Comparison of ENCODE assay signal across 23 cellular contexts in the genomic region with DNA sequence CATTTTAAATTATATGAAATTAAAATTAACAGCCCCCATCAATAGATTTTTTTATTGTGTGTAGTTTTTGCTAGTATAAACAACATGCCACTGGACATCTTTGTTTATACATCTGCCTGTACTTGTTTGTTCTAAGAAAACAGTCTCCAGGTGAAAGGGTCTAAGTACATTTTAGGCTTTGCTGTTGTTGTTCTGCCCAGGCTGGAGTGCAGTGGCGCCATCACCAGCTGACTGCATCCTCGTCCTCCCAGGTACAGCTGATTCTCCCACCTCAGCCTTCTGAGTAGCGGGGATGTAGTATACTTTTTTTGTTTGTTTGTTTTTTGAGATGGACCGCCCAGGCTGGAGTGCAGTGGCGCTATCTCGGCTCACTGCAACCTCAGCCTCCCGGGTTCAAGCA. TPM values are rescaled to one million over a fixed set of nuclear protein-coding genes. Genes with fewer than 3 reads are reported as not detected.
DNase-seq lines count a peak whose midpoint lies in the region; ATAC-seq and TF ChIP-seq lines count a peak whose summit lies in the region.
"Had no signal": no experiment of that assay in that cellular context is flagged by ENCODE, and none has a peak within 500 bp of the region (broad histone marks: within the 10 kb centered on the region; RNA-seq: fewer than 3 reads in every experiment).

No MANE protein-coding gene starts in this region.

- H3K27ac Mint-ChIP-seq in activated naive CD8-positive, alpha-beta T cell treated with anti-CD3 and anti-CD28 coated beads for 36 hours = peak overlapping the region; percentile 42
- no peak overlapping the region for H3K27ac Mint-ChIP-seq in activated naive CD8-positive, alpha-beta T cell treated with anti-CD3 and anti-CD28 coated beads, Interleukin-2, amount 50 U/mL, for 24 hours
- H3K27ac Mint-ChIP-seq: T-helper 17 cell had no signal

- H3K36me3 ChIP-seq in spleen = peaks cover 0 to 100% (median 62%) of the 10 kb centered on the region in 6 donors
- H3K36me3 ChIP-seq in esophagus squamous epithelium = peaks cover 0 to 94% (median 0%) of the 10 kb centered on the region in 3 donors

- DNase-seq in DMS153 (lab: John Stamatoyannopoulos, UW) (peak; percentile 16), DMS153 treated with DMSO at 0.1 percent for 48 hours (lab: John Stamatoyannopoulos, UW; ENCODE audit: unreplicated experiment) (no peak), SHP77 (lab: John Stamatoyannopoulos, UW) (peak; percentile 31 to 55), spleen (peak; percentile 17), HuH-7.5 (ENCODE audit: low spot score) (no peak), esophagus squamous epithelium (lab: John Stamatoyannopoulos, UW) (no peak)
- no peak for DNase-seq in activated naive CD8-positive, alpha-beta T cell treated with anti-CD3 and anti-CD28 coated beads for 36 hours
- no peak for DNase-seq in activated naive CD8-positive, alpha-beta T cell treated with anti-CD3 and anti-CD28 coated beads, Interleukin-2, amount 50 U/mL, for 24 hours
- DNase-seq: 8988T, ACHN, BE2C, DMS79, EL, GDM1, HCEC 1CT, KBM-7, MM.1S, NCI-H526, SJCRH30, T-helper 17 cell had no signal

- intact Hi-C loops in spleen (cut with DNase I; ENCODE audit: low total_unique reads) (no loop called here), esophagus squamous epithelium (cut with DNase I) (no loop called here)

- no peaks in the 10 kb centered on the region for H3K4me1 ChIP-seq in spleen
- no peaks in the 10 kb centered on the region for H3K4me1 ChIP-seq in esophagus squamous epithelium
- H3K4me1 ChIP-seq: BE2C, SJCRH30 had no signal

- H3K9me3 ChIP-seq in spleen (no peaks in the 10 kb centered on the region), esophagus squamous epithelium (no peaks in the 10 kb centered on the region)
- H3K9me3 ChIP-seq: BE2C, SJCRH30 had no signal

- H3K4me3 Mint-ChIP-seq in activated naive CD8-positive, alpha-beta T cell treated with anti-CD3 and anti-CD28 coated beads for 36 hours = no peak overlapping the region
- no peak overlapping the region for H3K4me3 Mint-ChIP-seq in activated naive CD8-positive, alpha-beta T cell treated with anti-CD3 and anti-CD28 coated beads, Interleukin-2, amount 50 U/mL, for 24 hours
- H3K4me3 Mint-ChIP-seq: CD14-positive monocyte, T-helper 17 cell had no signal

- H3K36me3 Mint-ChIP-seq in activated naive CD8-positive, alpha-beta T cell treated with anti-CD3 and anti-CD28 coated beads for 36 hours = peaks cover 6% of the 10 kb centered on the region
- peaks cover 15% of the 10 kb centered on the region for H3K36me3 Mint-ChIP-seq in activated naive CD8-positive, alpha-beta T cell treated with anti-CD3 and anti-CD28 coated beads, Interleukin-2, amount 50 U/mL, for 24 hours (ENCODE audit: low read depth)

- H3K27me3 ChIP-seq in spleen (replicated peaks in 1 of 7) (no peaks in the 10 kb centered on the region), esophagus squamous epithelium (no peaks in the 10 kb centered on the region)
- H3K27me3 ChIP-seq: BE2C, SJCRH30 had no signal

- TF ChIP-seq CTCF in spleen (IDR thresholded peaks at IDR 0.05 in 8 of 11, conservative IDR thresholded peaks at IDR 0.05 in 3 of 11) (no peak), esophagus squamous epithelium (IDR thresholded peaks at IDR 0.05) (no peak)

- H3K27ac ChIP-seq in spleen (no peak overlapping the region), esophagus squamous epithelium (no peak overlapping the region)
- H3K27ac ChIP-seq: SJCRH30 had no signal

- ATAC-seq in activated naive CD8-positive, alpha-beta T cell treated with anti-CD3 and anti-CD28 coated beads, Interleukin-2, amount 50 U/mL, for 24 hours = no peak
- ATAC-seq: GM12878, SK-N-SH treated with all-trans-retinoic acid at 6 μM for 48 hours, T-helper 17 cell had no signal

- no peak overlapping the region for H3K4me3 ChIP-seq in spleen
- H3K4me3 ChIP-seq in esophagus squamous epithelium = no peak overlapping the region
- H3K4me3 ChIP-seq: GM12878, SJCRH30 had no signal

- WGBS in spleen, 5 donors = 94 to 97% (median 96%) methylated on average over 7 of the region's 7 CpGs
- WGBS in esophagus squamous epithelium, 2 donors = 86 to 91% methylated on average over 6 to 7 of the region's 7 CpGs

- H3K9me3 Mint-ChIP-seq in activated naive CD8-positive, alpha-beta T cell treated with anti-CD3 and anti-CD28 coated beads for 36 hours = no peaks in the 10 kb centered on the region
- H3K9me3 Mint-ChIP-seq in activated naive CD8-positive, alpha-beta T cell treated with anti-CD3 and anti-CD28 coated beads, Interleukin-2, amount 50 U/mL, for 24 hours = no peaks in the 10 kb centered on the region
- H3K9me3 Mint-ChIP-seq: CD14-positive monocyte had no signal

- no peaks in the 10 kb centered on the region for H3K27me3 Mint-ChIP-seq in activated naive CD8-positive, alpha-beta T cell treated with anti-CD3 and anti-CD28 coated beads for 36 hours
- no peaks in the 10 kb centered on the region for H3K27me3 Mint-ChIP-seq in activated naive CD8-positive, alpha-beta T cell treated with anti-CD3 and anti-CD28 coated beads, Interleukin-2, amount 50 U/mL, for 24 hours
- H3K27me3 Mint-ChIP-seq: T-helper 17 cell had no signal

- H3K4me1 Mint-ChIP-seq in activated naive CD8-positive, alpha-beta T cell treated with anti-CD3 and anti-CD28 coated beads for 36 hours = no peaks in the 10 kb centered on the region
- H3K4me1 Mint-ChIP-seq in activated naive CD8-positive, alpha-beta T cell treated with anti-CD3 and anti-CD28 coated beads, Interleukin-2, amount 50 U/mL, for 24 hours = no peaks in the 10 kb centered on the region
- H3K4me1 Mint-ChIP-seq: CD14-positive monocyte, T-helper 17 cell had no signal

- no peak for TF ChIP-seq POLR2A in spleen (IDR thresholded peaks at IDR 0.05)
- no peak for TF ChIP-seq POLR2A in esophagus squamous epithelium (IDR thresholded peaks at IDR 0.05)

RNA-seq across cellular contexts. Expression of a gene that starts 25.5 kb away (rescaled TPM):
- 10 to 100 TPM; 16.6 to 17.2 TPM for total RNA-seq in activated naive CD8-positive, alpha-beta T cell treated with anti-CD3 and anti-CD28 coated beads for 36 hours
- total RNA-seq in spleen = 1 to 10 TPM; 2.5 to 9.3 (median 6.5) TPM
- 1 to 10 TPM; 4.7 to 8.2 (median 6.7) TPM for polyA plus RNA-seq in spleen
- total RNA-seq in esophagus squamous epithelium = 10 to 100 TPM in 1 of 4 donors, 1 to 10 TPM in 3; 6.4 to 10.7 (median 7.2) TPM

Comparison
In these comparisons a context has a peak if more than half of its experiments do, and no peak if none do; other contexts are left out.
1. DNase-seq: peak in DMS153 (single experiment), SHP77 (2 of 2) and spleen (single experiment); none in DMS153 treated with DMSO at 0.1 percent for 48 hours (single experiment), activated naive CD8-positive, alpha-beta T cell treated with anti-CD3 and anti-CD28 coated beads for 36 hours (single experiment), activated naive CD8-positive, alpha-beta T cell treated with anti-CD3 and anti-CD28 coated beads, Interleukin-2, amount 50 U/mL, for 24 hours (single experiment), HuH-7.5 (single experiment) and esophagus squamous epithelium (single experiment).